24 cellular contexts compared by ENCODE assay signal in genomic region chr21:43992121-43992520, GRCh38.
"Had no signal": no experiment of that assay in that cellular context is flagged by ENCODE, and none has a peak within 500 bp of the region (broad histone marks: within the 10 kb centered on the region; RNA-seq: fewer than 3 reads in every experiment).

No MANE protein-coding gene starts in this region.

- H3K4me1 ChIP-seq: left lung, pancreas, prostate gland, transverse colon, upper lobe of left lung had no signal

- H3K27ac ChIP-seq: left lung, pancreas, prostate gland, thyroid gland, transverse colon, upper lobe of left lung, vagina had no signal

- DNase-seq: hippocampal formation; immature natural killer cell; left colon; left lung; midbrain; naive thymus-derived CD4-positive, alpha-beta T cell; retina; small intestine; stimulated activated CD4-positive, alpha-beta T cell treated with anti-CD3 and anti-CD28 coated beads, Interleukin-4, amount 100 ng/mL, for 24 hours; stimulated activated naive CD4-positive, alpha-beta T cell; stimulated activated naive CD8-positive, alpha-beta T cell treated with anti-CD3 and anti-CD28 coated beads, Interleukin-15, amount 100 ng/mL, for 72 hours; substantia nigra; thyroid gland; transverse colon had no signal

- H3K27me3 ChIP-seq: pancreas, thyroid gland, transverse colon, upper lobe of left lung, vagina had no signal

- H3K36me3 ChIP-seq: left lung, pancreas, prostate gland, spleen, thyroid gland, transverse colon, upper lobe of left lung, vagina had no signal

- H3K4me3 ChIP-seq: left lung, lung, mucosa of descending colon, pancreas, prostate gland, spleen, thyroid gland, transverse colon, upper lobe of left lung, vagina had no signal

- ATAC-seq: left colon; left lung; mucosa of descending colon; naive thymus-derived CD4-positive, alpha-beta T cell; natural killer cell treated with Interleukin-12 subunit alpha and Interleukin-12 subunit beta and Interleukin-15 and Interleukin-18, amount 100 ng/mL, for 72 hours; pancreas; right cardiac atrium; stimulated activated effector memory CD8-positive, alpha-beta T cell treated with anti-CD3 and anti-CD28 coated beads, Interleukin-12 subunit alpha, Interleukin-12 subunit beta, amount 100 ng/mL, for 72 hours; stimulated activated naive CD8-positive, alpha-beta T cell treated with anti-CD3 and anti-CD28 coated beads, Interleukin-15, amount 100 ng/mL, for 72 hours had no signal

- H3K9me3 ChIP-seq: left lung, mucosa of descending colon, pancreas, prostate gland, spleen, thyroid gland, transverse colon, upper lobe of left lung, vagina had no signal
